Comparison of ENCODE assay signal across 28 cellular contexts in genomic region chr2:148906136-148906535, GRCh38. TPM values are rescaled to one million over a fixed set of nuclear protein-coding genes. Genes with fewer than 3 reads are reported as not detected.
DNase-seq lines count a peak whose midpoint lies in the region; ATAC-seq, FAIRE-seq and TF ChIP-seq lines count a peak whose summit lies in the region.
"Had no signal": no experiment of that assay in that cellular context is flagged by ENCODE, and none has a peak within 500 bp of the region (broad histone marks: within the 10 kb centered on the region; RNA-seq: fewer than 3 reads in every experiment).

No MANE protein-coding gene starts in this region.

- no peak overlapping the region for H2AK5ac ChIP-seq in mesendoderm (ENCODE audit: low read length)

- no peak overlapping the region for H4K5ac ChIP-seq in mesendoderm (ENCODE audit: low read length)

- no peaks in the 10 kb centered on the region for H3K79me2 ChIP-seq in mesendoderm (ENCODE audit: control insufficient read depth, insufficient read depth, low read length)

- H3K9me3 Mint-ChIP-seq in nephron progenitor cell, result peaks cover 18% of the 10 kb centered on the region
- no peaks in the 10 kb centered on the region for H3K9me3 Mint-ChIP-seq in activated naive CD4-positive, alpha-beta T cell treated with anti-CD3 and anti-CD28 coated beads, Interleukin-2, amount 10 ng/mL, durations not matched to agents 7 days and 5 days
- H3K9me3 Mint-ChIP-seq: T-helper 1 cell treated with Interleukin-12 subunit alpha and Interleukin-12 subunit beta and Interleukin-4 antibody, amounts not matched to agents 30 μg/mL and 1 μg/mL, for 36 hours had no signal

- H3K4me1 ChIP-seq in mesendoderm (ENCODE audit: control insufficient read depth, low read depth, low read length), result no peaks in the 10 kb centered on the region
- no peaks in the 10 kb centered on the region for H3K4me1 ChIP-seq in psoas muscle

- peak overlapping the region; percentile 78 for H3K27ac Mint-ChIP-seq in nephron progenitor cell
- H3K27ac Mint-ChIP-seq in activated naive CD4-positive, alpha-beta T cell treated with anti-CD3 and anti-CD28 coated beads, Interleukin-2, amount 10 ng/mL, durations not matched to agents 7 days and 5 days, result no peak overlapping the region
- H3K27ac Mint-ChIP-seq: activated CD4-positive, alpha-beta T cell treated with anti-CD3 and anti-CD28 coated beads, Interleukin-2, amount 10 ng/mL, durations not matched to agents 24 days and 14 days; T-helper 1 cell treated with Interleukin-12 subunit alpha and Interleukin-12 subunit beta and Interleukin-4 antibody, amounts not matched to agents 30 μg/mL and 1 μg/mL, for 36 hours had no signal

- no peak overlapping the region for H3K4me3 Mint-ChIP-seq in nephron progenitor cell
- H3K4me3 Mint-ChIP-seq in activated naive CD4-positive, alpha-beta T cell treated with anti-CD3 and anti-CD28 coated beads, Interleukin-2, amount 10 ng/mL, durations not matched to agents 7 days and 5 days, result no peak overlapping the region
- H3K4me3 Mint-ChIP-seq: activated CD4-positive, alpha-beta T cell treated with anti-CD3 and anti-CD28 coated beads, Interleukin-2, amount 10 ng/mL, durations not matched to agents 24 days and 14 days; T-helper 1 cell treated with Interleukin-12 subunit alpha and Interleukin-12 subunit beta and Interleukin-4 antibody, amounts not matched to agents 30 μg/mL and 1 μg/mL, for 36 hours had no signal

- H3K4me3 ChIP-seq in bronchial epithelial cell (ENCODE audit: low read depth, low read length), result no peak overlapping the region
- H3K4me3 ChIP-seq in mesendoderm (ENCODE audit: low read length), result no peak overlapping the region
- H3K4me3 ChIP-seq in psoas muscle, result no peak overlapping the region
- H3K4me3 ChIP-seq: BLaER1, SK-N-MC had no signal

- no peak overlapping the region for H2BK5ac ChIP-seq in mesendoderm (ENCODE audit: low read length)

- H3K4ac ChIP-seq in mesendoderm (ENCODE audit: low read depth, low read length), result no peak overlapping the region

- no peak overlapping the region for H3K4me2 ChIP-seq in mesendoderm (ENCODE audit: low read length)

- peak; percentile 35 for DNase-seq in COLO829 (ENCODE audit: low spot score)
- peak; percentile 45 for DNase-seq in HTR-8/SVneo (ENCODE audit: insufficient read length, low spot score)
- DNase-seq in bronchial epithelial cell (ENCODE audit: low read depth), result peak; percentile 28
- DNase-seq in nephron progenitor cell, result no peak
- no peak for DNase-seq in activated naive CD4-positive, alpha-beta T cell treated with anti-CD3 and anti-CD28 coated beads, Interleukin-2, amount 10 ng/mL, durations not matched to agents 7 days and 5 days
- DNase-seq in NCI-H526 treated with DMSO at 0.1 percent for 48 hours (lab: John Stamatoyannopoulos, UW), result no peak
- no peak for DNase-seq in mesendoderm
- DNase-seq in psoas muscle, result no peak
- DNase-seq: activated CD4-positive, alpha-beta T cell treated with anti-CD3 and anti-CD28 coated beads, Interleukin-2, amount 10 ng/mL, durations not matched to agents 24 days and 14 days; activated naive CD4-positive, alpha-beta T cell treated with Interleukin-2 at 50 U/mL for 16 hours; activated T-cell treated with anti-CD3 and anti-CD28 coated beads, Interleukin-2, amount 50 U/mL, for 48 hours; amygdala; cortex of kidney; DMS79 treated with DMSO at 0.1 percent for 48 hours; head of caudate nucleus; mammary epithelial cell; MM.1S; NCI-H1417; NCI-H524 treated with DMSO at 0.1 percent for 48 hours; trophoblast cell had no signal

- no peak for FAIRE-seq in HTR-8/SVneo (lab: Jason Lieb, UNC)
- FAIRE-seq in bronchial epithelial cell (lab: Jason Lieb, UNC), result no peak
- FAIRE-seq: GM12891, H54, RCC 7860 had no signal

- H3K9ac ChIP-seq in mesendoderm (ENCODE audit: low read length), result no peak overlapping the region
- H3K9ac ChIP-seq: BLaER1 had no signal

- H3K36me3 ChIP-seq in bronchial epithelial cell (ENCODE audit: control insufficient read depth, insufficient read depth, low read length) (no peaks in the 10 kb centered on the region), mesendoderm (ENCODE audit: control insufficient read depth, insufficient read depth, low read length) (no peaks in the 10 kb centered on the region), psoas muscle (ENCODE audit: insufficient read depth in 1 of 2, low read depth in 1 of 2) (no peaks in the 10 kb centered on the region)
- H3K36me3 ChIP-seq: BLaER1, neutrophil had no signal

- H2BK15ac ChIP-seq in mesendoderm (replicated peaks; ENCODE audit: low read depth), result no peak overlapping the region

- no CpG with 5 or more reads among the region's 4 CpGs for WGBS in mesendoderm (ENCODE audit: extremely low coverage, insufficient coverage, low lambda C conversion rate)
- 73 to 94% (median 79%) methylated on average over 4 of the region's 4 CpGs for WGBS in psoas muscle, 3 donors

- CTCF ChIA-PET in activated naive CD4-positive, alpha-beta T cell treated with anti-CD3 and anti-CD28 coated beads, Interleukin-2, amount 10 ng/mL, durations not matched to agents 7 days and 5 days (lab: Charles Lee), result interaction anchor here (0.7 kb wide), 1 partner anchor 26 kb away, joined by 5 read pairs; no protein-coding TSS in a partner anchor

- H3K27me3 ChIP-seq in bronchial epithelial cell (ENCODE audit: control insufficient read depth, insufficient read depth, low read length) (no peaks in the 10 kb centered on the region), mesendoderm (ENCODE audit: insufficient read depth, low read length, poor library complexity) (no peaks in the 10 kb centered on the region), psoas muscle (ENCODE audit: insufficient read depth in 3 of 3, low read length in 2 of 3) (peaks cover 0 to 8% (median 0%) of the 10 kb centered on the region in 3 donors)
- H3K27me3 ChIP-seq: BLaER1, neutrophil had no signal

- peaks cover 59% of the 10 kb centered on the region for H3K4me1 Mint-ChIP-seq in nephron progenitor cell
- no peaks in the 10 kb centered on the region for H3K4me1 Mint-ChIP-seq in activated naive CD4-positive, alpha-beta T cell treated with anti-CD3 and anti-CD28 coated beads, Interleukin-2, amount 10 ng/mL, durations not matched to agents 7 days and 5 days

- no peak overlapping the region for H3K18ac ChIP-seq in mesendoderm (ENCODE audit: low read length)

- peaks cover 8% of the 10 kb centered on the region for H3K79me1 ChIP-seq in mesendoderm (ENCODE audit: low read length)

- no peak for ATAC-seq in psoas muscle

- peaks cover 30% of the 10 kb centered on the region for H3K36me3 Mint-ChIP-seq in nephron progenitor cell (ENCODE audit: low read depth)
- H3K36me3 Mint-ChIP-seq in activated naive CD4-positive, alpha-beta T cell treated with anti-CD3 and anti-CD28 coated beads, Interleukin-2, amount 10 ng/mL, durations not matched to agents 7 days and 5 days, result no peaks in the 10 kb centered on the region

- no peak overlapping the region for H2BK120ac ChIP-seq in mesendoderm (ENCODE audit: low read depth, low read length)

- H3K9me3 ChIP-seq in psoas muscle, result no peaks in the 10 kb centered on the region
- H3K9me3 ChIP-seq: neutrophil had no signal

- intact Hi-C loops in psoas muscle (cut with DNase I), result no loop called here

- H3K23ac ChIP-seq in mesendoderm (ENCODE audit: low read length), result no peak overlapping the region

- no peak overlapping the region for H4K8ac ChIP-seq in mesendoderm (ENCODE audit: low read depth, low read length)

- H3K56ac ChIP-seq in mesendoderm (ENCODE audit: low read length), result no peak overlapping the region

- TF ChIP-seq CTCF in bronchial epithelial cell (IDR thresholded peaks at IDR 0.05; ENCODE audit: insufficient read depth, low read length, severe bottlenecking) (no peak), nephron progenitor cell (IDR thresholded peaks at IDR 0.05) (no peak), psoas muscle (IDR thresholded peaks at IDR 0.05) (no peak)

- no peak overlapping the region for H3K27ac ChIP-seq in mesendoderm (ENCODE audit: low read depth, low read length)
- H3K27ac ChIP-seq in psoas muscle, result no peak overlapping the region
- H3K27ac ChIP-seq: BLaER1, neutrophil, SK-N-MC, VCaP had no signal

- peaks cover 2% of the 10 kb centered on the region for H3K27me3 Mint-ChIP-seq in nephron progenitor cell (ENCODE audit: low read depth, poor library complexity)
- peaks cover 6% of the 10 kb centered on the region for H3K27me3 Mint-ChIP-seq in activated naive CD4-positive, alpha-beta T cell treated with anti-CD3 and anti-CD28 coated beads, Interleukin-2, amount 10 ng/mL, durations not matched to agents 7 days and 5 days
- H3K27me3 Mint-ChIP-seq: activated CD4-positive, alpha-beta T cell treated with anti-CD3 and anti-CD28 coated beads, Interleukin-2, amount 10 ng/mL, durations not matched to agents 24 days and 14 days had no signal

RNA-seq across cellular contexts. Expression of gene KIF5C, which starts 31.1 kb away (rescaled TPM):
- not detected in 2 replicates for total RNA-seq in bronchial epithelial cell
- 42.1 TPM for polyA plus RNA-seq in mesendoderm (2013, experiment 1 of 2)
- 44.9 TPM for polyA plus RNA-seq in mesendoderm (2013, experiment 2 of 2)
- total RNA-seq in psoas muscle, result 1 to 10 TPM in 1 of 4 donors, under 1 TPM in 3; 0.22 to 1.1 (median 0.58) TPM
- polyA plus RNA-seq in psoas muscle, result under 1 TPM; 0.31 to 0.72 (median 0.59) TPM

Comparison
In these comparisons a context has a peak if more than half of its experiments do, and no peak if none do; other contexts are left out.
1. DNase-seq: peak in COLO829 (single experiment), HTR-8/SVneo (single experiment) and bronchial epithelial cell (single experiment); none in nephron progenitor cell (single experiment), activated naive CD4-positive, alpha-beta T cell treated with anti-CD3 and anti-CD28 coated beads, Interleukin-2, amount 10 ng/mL, durations not matched to agents 7 days and 5 days (single experiment), NCI-H526 treated with DMSO at 0.1 percent for 48 hours (single experiment), mesendoderm (single experiment) and psoas muscle (0 of 2).